In the genomic region with DNA sequence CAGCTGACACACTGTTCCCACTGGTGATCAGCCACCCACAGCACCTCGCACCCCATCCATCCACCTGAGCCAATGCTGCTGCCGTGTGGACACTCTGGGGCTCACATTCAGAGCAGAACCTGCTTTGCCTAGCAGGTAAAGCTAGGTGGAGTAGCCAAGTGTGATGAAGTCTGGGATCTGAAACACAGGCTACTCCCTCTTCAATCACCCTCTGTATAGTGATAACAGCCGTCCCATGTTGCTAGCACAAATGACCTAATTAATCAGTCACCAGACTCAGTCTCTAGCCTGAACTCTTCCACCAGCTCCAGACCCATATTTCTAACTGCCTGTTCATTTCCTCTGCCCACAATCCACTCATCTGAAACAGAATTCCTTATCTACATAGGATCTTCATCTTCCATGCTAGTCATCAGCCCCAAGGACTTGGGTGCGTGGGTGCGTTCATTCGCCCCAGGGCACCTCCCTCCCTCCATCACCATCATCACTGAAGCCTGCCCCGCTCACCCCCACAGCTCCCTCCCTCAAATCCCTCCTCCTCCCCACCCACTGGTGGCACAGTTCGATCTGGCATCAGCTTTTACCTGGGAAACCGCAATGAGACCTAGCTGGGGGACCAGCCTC, we compare ENCODE assay signal across 9 cellular contexts. TPM values are rescaled to one million over a fixed set of nuclear protein-coding genes. Genes with fewer than 3 reads are reported as not detected.
DNase-seq lines count a peak whose midpoint lies in the region; ATAC-seq and TF ChIP-seq lines count a peak whose summit lies in the region.
"Had no signal": no experiment of that assay in that cellular context is flagged by ENCODE, and none has a peak within 500 bp of the region (broad histone marks: within the 10 kb centered on the region; RNA-seq: fewer than 3 reads in every experiment).

No MANE protein-coding gene starts in this region.

- H3K27ac ChIP-seq in heart left ventricle = no peak overlapping the region

- H3K4me1 ChIP-seq in heart left ventricle = peaks cover 0 to 80% (median 57%) of the 10 kb centered on the region in 12 donors

- WGBS in heart left ventricle, 4 donors = 72 to 88% (median 84%) methylated on average over 9 of the region's 9 CpGs

- no peaks in the 10 kb centered on the region for H3K9me3 Mint-ChIP-seq in activated naive CD4-positive, alpha-beta T cell treated with anti-CD3 and anti-CD28 coated beads for 36 hours
- H3K9me3 Mint-ChIP-seq in stimulated activated naive CD8-positive, alpha-beta T cell treated with anti-CD3 and anti-CD28 coated beads, Interleukin-15, Interleukin-2, amounts not matched to agents 100 ng/mL and 50 ng/mL, for 24 hours = no peaks in the 10 kb centered on the region

- H3K36me3 ChIP-seq in heart left ventricle = peaks cover 0 to 8% (median 0%) of the 10 kb centered on the region in 9 donors

- no peak for TF ChIP-seq POLR2A in heart left ventricle (IDR thresholded peaks at IDR 0.05)

- intact Hi-C loops in activated naive CD4-positive, alpha-beta T cell treated with anti-CD3 and anti-CD28 coated beads for 36 hours (cut with micrococcal nuclease) = no loop called here
- intact Hi-C loops in heart left ventricle (cut with DNase I) = no loop called here

- H3K9me3 ChIP-seq in heart left ventricle = no peaks in the 10 kb centered on the region

- CTCF ChIA-PET in activated naive CD4-positive, alpha-beta T cell treated with anti-CD3 and anti-CD28 coated beads for 36 hours (lab: Charles Lee) = interaction anchor here (0.6 to 1.5 kb wide), 2 partner anchors 8 to 41 kb away, joined by 3 to 5 read pairs; no protein-coding TSS in a partner anchor

- TF ChIP-seq CTCF in heart left ventricle (IDR thresholded peaks at IDR 0.05) = no peak

- no peaks in the 10 kb centered on the region for H3K27me3 Mint-ChIP-seq in activated naive CD4-positive, alpha-beta T cell treated with anti-CD3 and anti-CD28 coated beads for 36 hours (ENCODE audit: low read depth)
- H3K27me3 Mint-ChIP-seq in stimulated activated naive CD8-positive, alpha-beta T cell treated with anti-CD3 and anti-CD28 coated beads, Interleukin-15, Interleukin-2, amounts not matched to agents 100 ng/mL and 50 ng/mL, for 24 hours = no peaks in the 10 kb centered on the region

- H3K4me3 Mint-ChIP-seq in activated naive CD4-positive, alpha-beta T cell treated with anti-CD3 and anti-CD28 coated beads for 36 hours = no peak overlapping the region
- peak overlapping the region; percentile 3 for H3K4me3 Mint-ChIP-seq in stimulated activated naive CD8-positive, alpha-beta T cell treated with anti-CD3 and anti-CD28 coated beads, Interleukin-15, Interleukin-2, amounts not matched to agents 100 ng/mL and 50 ng/mL, for 24 hours

- ATAC-seq in heart left ventricle = peak in 3 of 4 donors; percentile 34 to 51 (median 42)

- no peaks in the 10 kb centered on the region for H3K27me3 ChIP-seq in heart left ventricle

- H3K27ac Mint-ChIP-seq in activated naive CD4-positive, alpha-beta T cell treated with anti-CD3 and anti-CD28 coated beads for 36 hours = peak overlapping the region; percentile 44
- H3K27ac Mint-ChIP-seq in stimulated activated naive CD8-positive, alpha-beta T cell treated with anti-CD3 and anti-CD28 coated beads, Interleukin-15, Interleukin-2, amounts not matched to agents 100 ng/mL and 50 ng/mL, for 24 hours = peak overlapping the region; percentile 73

- peaks cover 12% of the 10 kb centered on the region for H3K36me3 Mint-ChIP-seq in activated naive CD4-positive, alpha-beta T cell treated with anti-CD3 and anti-CD28 coated beads for 36 hours (ENCODE audit: low read depth)
- peaks cover 30% of the 10 kb centered on the region for H3K36me3 Mint-ChIP-seq in stimulated activated naive CD8-positive, alpha-beta T cell treated with anti-CD3 and anti-CD28 coated beads, Interleukin-15, Interleukin-2, amounts not matched to agents 100 ng/mL and 50 ng/mL, for 24 hours (ENCODE audit: low read depth)

- H3K4me1 Mint-ChIP-seq in activated naive CD4-positive, alpha-beta T cell treated with anti-CD3 and anti-CD28 coated beads for 36 hours (ENCODE audit: low read depth) = peaks cover 77% of the 10 kb centered on the region
- H3K4me1 Mint-ChIP-seq in stimulated activated naive CD8-positive, alpha-beta T cell treated with anti-CD3 and anti-CD28 coated beads, Interleukin-15, Interleukin-2, amounts not matched to agents 100 ng/mL and 50 ng/mL, for 24 hours (ENCODE audit: low read depth) = peaks cover 81% of the 10 kb centered on the region

- H3K4me3 ChIP-seq in heart left ventricle = no peak overlapping the region

- no peak for DNase-seq in activated naive CD4-positive, alpha-beta T cell treated with anti-CD3 and anti-CD28 coated beads for 36 hours
- DNase-seq in activated naive CD4-positive, alpha-beta T cell treated with anti-CD3 and anti-CD28 coated beads, Interleukin-2, amount 50 U/mL, for 16 hours = no peak
- peak; percentile 57 to 63 for DNase-seq in activated CD4-positive, alpha-beta T cell treated with anti-CD3 and anti-CD28 coated beads, Interleukin-2, amount 50 U/mL, for 4 hours
- DNase-seq in heart left ventricle = no peak
- DNase-seq in dedifferentiated amniotic fluid mesenchymal stem cell (ENCODE audit: extremely low spot score) = no peak
- DNase-seq in NCI-H2171 treated with DMSO at 0.1 percent for 48 hours (lab: John Stamatoyannopoulos, UW) = no peak
- no peak for DNase-seq in NOMO-1 (lab: John Stamatoyannopoulos, UW; ENCODE audit: unreplicated experiment in 2 of 2)
- DNase-seq: AML-193 had no signal

RNA-seq across cellular contexts. Expression of a gene that starts 19.8 kb away (rescaled TPM):
- 10 to 100 TPM; 95.5 to 96.7 TPM for total RNA-seq in activated naive CD4-positive, alpha-beta T cell treated with anti-CD3 and anti-CD28 coated beads for 36 hours
- total RNA-seq in heart left ventricle = 10 to 100 TPM; 56.5 to 82.6 (median 63.0) TPM
- polyA plus RNA-seq in heart left ventricle = 10 to 100 TPM; 26.6 to 54.1 TPM

Comparison
In these comparisons a context has a peak if more than half of its experiments do, and no peak if none do; other contexts are left out.
1. DNase-seq: peak in activated CD4-positive, alpha-beta T cell treated with anti-CD3 and anti-CD28 coated beads, Interleukin-2, amount 50 U/mL, for 4 hours (2 of 2); none in activated naive CD4-positive, alpha-beta T cell treated with anti-CD3 and anti-CD28 coated beads for 36 hours (single experiment), activated naive CD4-positive, alpha-beta T cell treated with anti-CD3 and anti-CD28 coated beads, Interleukin-2, amount 50 U/mL, for 16 hours (single experiment), heart left ventricle (0 of 5), dedifferentiated amniotic fluid mesenchymal stem cell (single experiment), NCI-H2171 treated with DMSO at 0.1 percent for 48 hours (single experiment) and NOMO-1 (0 of 2).